In the genomic region with DNA sequence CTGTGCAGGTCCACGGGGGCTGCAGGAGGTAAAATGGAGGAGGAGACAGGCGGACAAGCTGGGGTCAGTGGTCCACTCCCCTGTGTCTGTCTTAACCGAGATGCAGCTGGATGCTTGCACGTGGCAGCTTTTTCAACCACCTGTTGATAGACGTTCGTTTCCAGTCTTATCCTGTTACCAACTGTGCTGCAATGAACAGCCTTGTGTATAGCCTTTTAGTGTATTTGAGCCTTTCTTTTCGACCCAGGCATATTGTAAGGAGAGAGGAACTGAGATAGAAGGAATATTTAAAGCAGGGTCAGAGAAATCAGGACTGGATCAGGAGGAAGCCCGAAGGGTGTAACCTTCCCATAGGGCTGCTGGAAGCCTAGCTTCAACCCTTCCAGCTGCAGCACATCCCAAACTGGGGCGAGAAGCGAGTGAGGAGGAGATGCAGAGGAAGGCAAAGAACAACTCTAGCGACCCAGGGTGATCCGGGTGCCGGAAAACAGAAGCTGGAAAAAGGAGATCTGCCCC, we compare ENCODE assay signal across 1 cellular context.
TF ChIP-seq lines count a peak whose summit lies in the region.

No MANE protein-coding gene starts in this region.

TF ChIP-seq in GM23338, 12 proteins besides CTCF, POLR2A, EP300 and RAD21 (continued from another document):
- TF ChIP-seq, protein P1, sequence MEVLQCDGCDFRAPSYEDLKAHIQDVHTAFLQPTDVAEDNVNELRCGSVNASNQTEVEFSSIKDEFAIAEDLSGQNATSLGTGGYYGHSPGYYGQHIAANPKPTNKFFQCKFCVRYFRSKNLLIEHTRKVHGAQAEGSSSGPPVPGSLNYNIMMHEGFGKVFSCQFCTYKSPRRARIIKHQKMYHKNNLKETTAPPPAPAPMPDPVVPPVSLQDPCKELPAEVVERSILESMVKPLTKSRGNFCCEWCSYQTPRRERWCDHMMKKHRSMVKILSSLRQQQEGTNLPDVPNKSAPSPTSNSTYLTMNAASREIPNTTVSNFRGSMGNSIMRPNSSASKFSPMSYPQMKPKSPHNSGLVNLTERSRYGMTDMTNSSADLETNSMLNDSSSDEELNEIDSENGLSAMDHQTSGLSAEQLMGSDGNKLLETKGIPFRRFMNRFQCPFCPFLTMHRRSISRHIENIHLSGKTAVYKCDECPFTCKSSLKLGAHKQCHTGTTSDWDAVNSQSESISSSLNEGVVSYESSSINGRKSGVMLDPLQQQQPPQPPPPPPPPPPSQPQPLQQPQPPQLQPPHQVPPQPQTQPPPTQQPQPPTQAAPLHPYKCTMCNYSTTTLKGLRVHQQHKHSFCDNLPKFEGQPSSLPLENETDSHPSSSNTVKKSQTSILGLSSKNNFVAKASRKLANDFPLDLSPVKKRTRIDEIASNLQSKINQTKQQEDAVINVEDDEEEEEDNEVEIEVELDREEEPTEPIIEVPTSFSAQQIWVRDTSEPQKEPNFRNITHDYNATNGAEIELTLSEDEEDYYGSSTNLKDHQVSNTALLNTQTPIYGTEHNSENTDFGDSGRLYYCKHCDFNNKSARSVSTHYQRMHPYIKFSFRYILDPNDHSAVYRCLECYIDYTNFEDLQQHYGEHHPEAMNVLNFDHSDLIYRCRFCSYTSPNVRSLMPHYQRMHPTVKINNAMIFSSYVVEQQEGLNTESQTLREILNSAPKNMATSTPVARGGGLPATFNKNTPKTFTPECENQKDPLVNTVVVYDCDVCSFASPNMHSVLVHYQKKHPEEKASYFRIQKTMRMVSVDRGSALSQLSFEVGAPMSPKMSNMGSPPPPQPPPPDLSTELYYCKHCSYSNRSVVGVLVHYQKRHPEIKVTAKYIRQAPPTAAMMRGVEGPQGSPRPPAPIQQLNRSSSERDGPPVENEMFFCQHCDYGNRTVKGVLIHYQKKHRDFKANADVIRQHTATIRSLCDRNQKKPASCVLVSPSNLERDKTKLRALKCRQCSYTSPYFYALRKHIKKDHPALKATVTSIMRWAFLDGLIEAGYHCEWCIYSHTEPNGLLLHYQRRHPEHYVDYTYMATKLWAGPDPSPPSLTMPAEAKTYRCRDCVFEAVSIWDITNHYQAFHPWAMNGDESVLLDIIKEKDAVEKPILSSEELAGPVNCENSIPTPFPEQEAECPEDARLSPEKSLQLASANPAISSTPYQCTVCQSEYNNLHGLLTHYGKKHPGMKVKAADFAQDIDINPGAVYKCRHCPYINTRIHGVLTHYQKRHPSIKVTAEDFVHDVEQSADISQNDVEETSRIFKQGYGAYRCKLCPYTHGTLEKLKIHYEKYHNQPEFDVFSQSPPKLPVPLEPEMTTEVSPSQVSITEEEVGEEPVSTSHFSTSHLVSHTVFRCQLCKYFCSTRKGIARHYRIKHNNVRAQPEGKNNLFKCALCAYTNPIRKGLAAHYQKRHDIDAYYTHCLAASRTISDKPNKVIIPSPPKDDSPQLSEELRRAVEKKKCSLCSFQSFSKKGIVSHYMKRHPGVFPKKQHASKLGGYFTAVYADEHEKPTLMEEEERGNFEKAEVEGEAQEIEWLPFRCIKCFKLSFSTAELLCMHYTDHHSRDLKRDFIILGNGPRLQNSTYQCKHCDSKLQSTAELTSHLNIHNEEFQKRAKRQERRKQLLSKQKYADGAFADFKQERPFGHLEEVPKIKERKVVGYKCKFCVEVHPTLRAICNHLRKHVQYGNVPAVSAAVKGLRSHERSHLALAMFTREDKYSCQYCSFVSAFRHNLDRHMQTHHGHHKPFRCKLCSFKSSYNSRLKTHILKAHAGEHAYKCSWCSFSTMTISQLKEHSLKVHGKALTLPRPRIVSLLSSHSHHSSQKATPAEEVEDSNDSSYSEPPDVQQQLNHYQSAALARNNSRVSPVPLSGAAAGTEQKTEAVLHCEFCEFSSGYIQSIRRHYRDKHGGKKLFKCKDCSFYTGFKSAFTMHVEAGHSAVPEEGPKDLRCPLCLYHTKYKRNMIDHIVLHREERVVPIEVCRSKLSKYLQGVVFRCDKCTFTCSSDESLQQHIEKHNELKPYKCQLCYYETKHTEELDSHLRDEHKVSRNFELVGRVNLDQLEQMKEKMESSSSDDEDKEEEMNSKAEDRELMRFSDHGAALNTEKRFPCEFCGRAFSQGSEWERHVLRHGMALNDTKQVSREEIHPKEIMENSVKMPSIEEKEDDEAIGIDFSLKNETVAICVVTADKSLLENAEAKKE (CRISPR knock-in tag; IDR thresholded peaks at IDR 0.05), result no peak
- TF ChIP-seq EZH2phosphoT487 (IDR thresholded peaks at IDR 0.05; ENCODE audit: unreplicated experiment), result no peak
- TF ChIP-seq, protein P2, sequence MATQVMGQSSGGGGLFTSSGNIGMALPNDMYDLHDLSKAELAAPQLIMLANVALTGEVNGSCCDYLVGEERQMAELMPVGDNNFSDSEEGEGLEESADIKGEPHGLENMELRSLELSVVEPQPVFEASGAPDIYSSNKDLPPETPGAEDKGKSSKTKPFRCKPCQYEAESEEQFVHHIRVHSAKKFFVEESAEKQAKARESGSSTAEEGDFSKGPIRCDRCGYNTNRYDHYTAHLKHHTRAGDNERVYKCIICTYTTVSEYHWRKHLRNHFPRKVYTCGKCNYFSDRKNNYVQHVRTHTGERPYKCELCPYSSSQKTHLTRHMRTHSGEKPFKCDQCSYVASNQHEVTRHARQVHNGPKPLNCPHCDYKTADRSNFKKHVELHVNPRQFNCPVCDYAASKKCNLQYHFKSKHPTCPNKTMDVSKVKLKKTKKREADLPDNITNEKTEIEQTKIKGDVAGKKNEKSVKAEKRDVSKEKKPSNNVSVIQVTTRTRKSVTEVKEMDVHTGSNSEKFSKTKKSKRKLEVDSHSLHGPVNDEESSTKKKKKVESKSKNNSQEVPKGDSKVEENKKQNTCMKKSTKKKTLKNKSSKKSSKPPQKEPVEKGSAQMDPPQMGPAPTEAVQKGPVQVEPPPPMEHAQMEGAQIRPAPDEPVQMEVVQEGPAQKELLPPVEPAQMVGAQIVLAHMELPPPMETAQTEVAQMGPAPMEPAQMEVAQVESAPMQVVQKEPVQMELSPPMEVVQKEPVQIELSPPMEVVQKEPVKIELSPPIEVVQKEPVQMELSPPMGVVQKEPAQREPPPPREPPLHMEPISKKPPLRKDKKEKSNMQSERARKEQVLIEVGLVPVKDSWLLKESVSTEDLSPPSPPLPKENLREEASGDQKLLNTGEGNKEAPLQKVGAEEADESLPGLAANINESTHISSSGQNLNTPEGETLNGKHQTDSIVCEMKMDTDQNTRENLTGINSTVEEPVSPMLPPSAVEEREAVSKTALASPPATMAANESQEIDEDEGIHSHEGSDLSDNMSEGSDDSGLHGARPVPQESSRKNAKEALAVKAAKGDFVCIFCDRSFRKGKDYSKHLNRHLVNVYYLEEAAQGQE (IDR thresholded peaks at IDR 0.05; ENCODE audit: unreplicated experiment), result no peak
- TF ChIP-seq, protein P3, sequence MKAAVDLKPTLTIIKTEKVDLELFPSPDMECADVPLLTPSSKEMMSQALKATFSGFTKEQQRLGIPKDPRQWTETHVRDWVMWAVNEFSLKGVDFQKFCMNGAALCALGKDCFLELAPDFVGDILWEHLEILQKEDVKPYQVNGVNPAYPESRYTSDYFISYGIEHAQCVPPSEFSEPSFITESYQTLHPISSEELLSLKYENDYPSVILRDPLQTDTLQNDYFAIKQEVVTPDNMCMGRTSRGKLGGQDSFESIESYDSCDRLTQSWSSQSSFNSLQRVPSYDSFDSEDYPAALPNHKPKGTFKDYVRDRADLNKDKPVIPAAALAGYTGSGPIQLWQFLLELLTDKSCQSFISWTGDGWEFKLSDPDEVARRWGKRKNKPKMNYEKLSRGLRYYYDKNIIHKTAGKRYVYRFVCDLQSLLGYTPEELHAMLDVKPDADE (IDR thresholded peaks at IDR 0.05), result no peak
